ENCODE assay signal across 8 cellular contexts in genomic region chr12:57771271-57771872, GRCh38. TPM values are rescaled to one million over a fixed set of nuclear protein-coding genes. Genes with fewer than 3 reads are reported as not detected.
DNase-seq lines count a peak whose midpoint lies in the region; ATAC-seq and TF ChIP-seq lines count a peak whose summit lies in the region.

No MANE protein-coding gene starts in this region.

- no peak for TF ChIP-seq CTCF in breast epithelium (IDR thresholded peaks at IDR 0.05)

- H3K9me3 ChIP-seq in breast epithelium = no peaks in the 10 kb centered on the region

- DNase-seq in DMS79 treated with DMSO at 0.1 percent for 48 hours (lab: John Stamatoyannopoulos, UW) (peak; percentile 73), DMS79 (lab: John Stamatoyannopoulos, UW) (no peak), NCI-H2029 treated with DMSO at 0.1 percent for 48 hours (lab: John Stamatoyannopoulos, UW) (peak; percentile 58), T-helper 22 cell (ENCODE audit: low read depth) (peak; percentile 79), breast epithelium (ENCODE audit: low spot score in 2 of 2) (peak; percentile 81 to 83), islet precursor cell (peak; percentile 49)
- DNase-seq in stimulated activated CD4-positive, alpha-beta T cell treated with anti-CD3 and anti-CD28 coated beads, Interleukin-12 subunit alpha, Interleukin-12 subunit beta, amount 100 ng/mL, for 4 hours = peak; percentile 90

- TF ChIP-seq POLR2A in breast epithelium (IDR thresholded peaks at IDR 0.05) = no peak

- H3K4me1 ChIP-seq in breast epithelium = peaks cover 4 to 5% of the 10 kb centered on the region in 2 donors

- H3K27ac ChIP-seq in breast epithelium = peak overlapping the region; percentile 94 to 96

- intact Hi-C loops in breast epithelium (cut with DNase I; ENCODE audit: low total_unique reads) = no loop called here

- no peaks in the 10 kb centered on the region for H3K27me3 ChIP-seq in breast epithelium

- H3K36me3 ChIP-seq in breast epithelium = no peaks in the 10 kb centered on the region

- ATAC-seq in HG02973 (IDR thresholded peaks at IDR 0.05; ENCODE audit: unreplicated experiment) = peak; percentile 57

- peak overlapping the region; percentile 71 to 88 (median 85) for H3K4me3 ChIP-seq in breast epithelium

RNA-seq across cellular contexts. Expression of gene METTL1, which starts 0.5 kb away (rescaled TPM):
- total RNA-seq in breast epithelium = 10 to 100 TPM in 1 of 3 donors, 1 to 10 TPM in 2; 4.8 to 12.6 (median 8.2) TPM

RNA-seq across cellular contexts. Expression of gene EEF1AKMT3, which starts 1.0 kb away (rescaled TPM):
- total RNA-seq in breast epithelium = 10 to 100 TPM; 15.7 to 18.1 (median 16.5) TPM

RNA-seq across cellular contexts. Expression of gene CYP27B1, which starts 4.5 kb away (rescaled TPM):
- 1 to 10 TPM in 1 of 3 donors, under 1 TPM in 2; 0.33 to 2.2 (median 0.48) TPM for total RNA-seq in breast epithelium

RNA-seq across cellular contexts. Expression of gene TSFM, which starts 11.2 kb away (rescaled TPM):
- total RNA-seq in breast epithelium = 10 to 100 TPM; 17.9 to 30.8 (median 27.2) TPM

RNA-seq across cellular contexts. Expression of gene MARCHF9, which starts 16.5 kb away (rescaled TPM):
- total RNA-seq in breast epithelium = 1 to 10 TPM; 6.9 to 9.8 (median 7.5) TPM
